In the genomic region with DNA sequence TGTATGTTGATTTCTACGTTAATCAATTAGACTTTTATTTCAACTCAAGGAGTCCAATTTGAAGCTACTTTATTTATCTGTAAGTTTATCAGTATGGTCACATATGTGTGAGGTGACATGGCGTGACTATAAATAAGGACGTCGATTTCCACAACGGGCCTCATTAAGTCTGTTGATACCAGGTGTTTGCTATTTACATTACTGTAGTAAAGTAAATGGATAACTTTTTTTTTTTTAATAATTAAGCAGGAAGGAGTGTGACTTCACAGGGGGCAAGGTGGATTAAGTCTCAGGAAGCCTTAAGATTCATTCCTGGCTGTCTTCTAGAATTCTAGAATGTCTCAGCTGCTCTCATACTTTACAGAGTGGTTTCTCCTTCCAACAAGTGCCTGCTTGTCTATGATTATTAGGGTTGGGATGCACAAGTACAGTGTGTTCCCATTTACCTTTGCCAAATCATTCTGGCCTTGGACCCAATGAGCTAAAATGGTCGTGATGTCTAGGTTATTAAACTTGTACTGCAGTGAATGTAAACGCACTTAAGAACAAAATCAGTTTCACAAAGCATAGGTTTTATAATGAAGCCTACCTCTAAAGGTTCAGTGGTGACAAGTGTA, we compare ENCODE assay signal across 9 cellular contexts. TPM values are rescaled to one million over a fixed set of nuclear protein-coding genes. Genes with fewer than 3 reads are reported as not detected.
DNase-seq lines count a peak whose midpoint lies in the region; ATAC-seq and TF ChIP-seq lines count a peak whose summit lies in the region.
"Had no signal": no experiment of that assay in that cellular context is flagged by ENCODE, and none has a peak within 500 bp of the region (broad histone marks: within the 10 kb centered on the region; RNA-seq: fewer than 3 reads in every experiment).

No MANE protein-coding gene starts in this region.

- TF ChIP-seq RAD21 in HCT116 (IDR thresholded peaks at IDR 0.05; ENCODE audit: low read depth) (no peak), SK-N-SH (IDR thresholded peaks at IDR 0.05; ENCODE audit: low read length) (no peak)

- no peaks in the 10 kb centered on the region for H4K20me1 ChIP-seq in HCT116 (ENCODE audit: insufficient read depth)
- H4K20me1 ChIP-seq in SK-N-SH (ENCODE audit: insufficient read depth): no peaks in the 10 kb centered on the region

- intact Hi-C loops in HCT116 (cut with micrococcal nuclease) (no loop called here), left ventricle myocardium superior (cut with micrococcal nuclease) (no loop called here), testis (cut with DNase I; ENCODE audit: low total_unique reads) (no loop called here)

- H3K27ac ChIP-seq in HCT116 (ENCODE audit: low read depth, low read length) (no peak overlapping the region), SK-N-SH (ENCODE audit: low read depth in 2 of 2, low read length in 1 of 2) (peak overlapping the region; percentile 79 to 84), testis (peak overlapping the region; percentile 27 to 36)

- no peak overlapping the region for H3K27ac Mint-ChIP-seq in T-helper 17 cell

- BruUV-seq in HCT116 (replicated peaks; lab: Mats Ljungman, UMichigan): no TSS peak

- no peaks in the 10 kb centered on the region for H3K27me3 Mint-ChIP-seq in T-helper 17 cell

- H3K4me3 ChIP-seq in HCT116 (replicated peaks in 1 of 2; ENCODE audit: low read depth in 1 of 2, low read length in 2 of 2): no peak overlapping the region
- H3K4me3 ChIP-seq in SK-N-SH (ENCODE audit: low read depth in 2 of 2, low read length in 1 of 2): 0 out of 4 replicates have a peak overlapping the region, but pooled peaks of 1 of the 2 experiments have one; percentile 8
- H3K4me3 ChIP-seq in testis: no peak overlapping the region

- no peak for TF ChIP-seq POLR2A in HCT116 (IDR thresholded peaks at IDR 0.05; ENCODE audit: borderline replicate concordance, extremely low read depth, insufficient read depth, insufficient read length)
- no peak for TF ChIP-seq POLR2A in testis (IDR thresholded peaks at IDR 0.05)

- H3K4me1 Mint-ChIP-seq in T-helper 17 cell: peaks cover 6% of the 10 kb centered on the region

- H3K9me2 ChIP-seq in HCT116 (ENCODE audit: insufficient read depth) (no peaks in the 10 kb centered on the region), SK-N-SH (no peaks in the 10 kb centered on the region)

- ATAC-seq in HCT116 (no peak), left ventricle myocardium superior (peak; percentile 79), T-helper 17 cell (no peak)

- 41% methylated on average over 7 of the region's 7 CpGs for WGBS in SK-N-SH (ENCODE audit: low lambda C conversion rate)
- WGBS in testis, 2 donors: 49 to 59% methylated on average over 7 of the region's 7 CpGs

- H3K79me2 ChIP-seq in HCT116 (ENCODE audit: insufficient read depth, low read length) (no peaks in the 10 kb centered on the region), SK-N-SH (ENCODE audit: insufficient read depth) (no peaks in the 10 kb centered on the region)

- no peak overlapping the region for H3K4me3 Mint-ChIP-seq in T-helper 17 cell

- no peak overlapping the region for H3K4me2 ChIP-seq in HCT116 (ENCODE audit: low read length)
- peak overlapping the region; percentile 54 for H3K4me2 ChIP-seq in SK-N-SH

- no peak overlapping the region for H3K9ac ChIP-seq in HCT116 (ENCODE audit: low read length)
- H3K9ac ChIP-seq in SK-N-SH: peak overlapping the region; percentile 29; the same call in 1 of the 2 replicates

- POLR2A ChIA-PET in HCT116 (lab: Charles Lee): no interaction called here
- POLR2A ChIA-PET in SK-N-SH (lab: Yijun Ruan, JAX): no interaction called here

- peaks cover 3% of the 10 kb centered on the region for H3K36me3 Mint-ChIP-seq in T-helper 17 cell (ENCODE audit: low read depth)

- TF ChIP-seq CTCF in HCT116 (IDR thresholded peaks at IDR 0.05 in 2 of 3, conservative IDR thresholded peaks at IDR 0.05 in 1 of 3; ENCODE audit: borderline replicate concordance in 1 of 3, insufficient read depth in 1 of 3, low read depth in 2 of 3, low read length in 2 of 3): no peak
- TF ChIP-seq CTCF in SK-N-SH (IDR thresholded peaks at IDR 0.05): no peak
- TF ChIP-seq CTCF in testis (IDR thresholded peaks at IDR 0.05): no peak

- H3F3A ChIP-seq in SK-N-SH (replicated peaks; ENCODE audit: insufficient read depth): peaks cover 40% of the 10 kb centered on the region

- no peaks in the 10 kb centered on the region for H3K9me3 ChIP-seq in HCT116 (ENCODE audit: control insufficient read depth in 1 of 2, insufficient read depth in 1 of 2, low read depth in 1 of 2, low read length in 2 of 2)
- H3K9me3 ChIP-seq in SK-N-SH: no peaks in the 10 kb centered on the region
- no peaks in the 10 kb centered on the region for H3K9me3 ChIP-seq in testis
- H3K9me3 ChIP-seq in T-helper 17 cell (ENCODE audit: control insufficient read depth, low read length, poor library complexity, severe bottlenecking): no peaks in the 10 kb centered on the region

- H3K4me1 ChIP-seq in HCT116 (ENCODE audit: control insufficient read depth in 1 of 2, insufficient read depth in 2 of 2, low read length in 2 of 2): peaks cover 0 to 12% of the 10 kb centered on the region in 2 experiments; a peak in 2 of 4 replicates
- peaks cover 0 to 30% of the 10 kb centered on the region in 2 experiments; a peak in 2 of 4 replicates for H3K4me1 ChIP-seq in SK-N-SH (ENCODE audit: control insufficient read depth in 1 of 2, insufficient read depth in 2 of 2, low read depth in 1 of 2, low read length in 1 of 2)
- peaks cover 15% of the 10 kb centered on the region for H3K4me1 ChIP-seq in testis

- no peak for DNase-seq in HCT116 (ENCODE audit: low read depth, low spot score)
- no peak for DNase-seq in SK-N-SH
- DNase-seq in left ventricle myocardium superior: no peak
- DNase-seq in testis: peak; percentile 24
- no peak for DNase-seq in EL
- DNase-seq in T-helper 17 cell: no peak
- DNase-seq in NCI-H1436 (lab: John Stamatoyannopoulos, UW): no peak
- DNase-seq: activated CD4-positive, CD25-positive, alpha-beta regulatory T cell treated with anti-CD3 and anti-CD28 coated beads, Interleukin-2, amount 50 U/mL, for 72 hours; NCI-H1092 had no signal

- H2AFZ ChIP-seq in HCT116 (ENCODE audit: low read depth, low read length, poor library complexity, severe bottlenecking) (peak overlapping the region; percentile 25), SK-N-SH (ENCODE audit: low read depth) (peak overlapping the region; percentile 19; the same call in 1 of the 2 replicates)

- CTCF ChIA-PET in HCT116 (lab: Charles Lee) (interaction anchor here (1.2 kb wide), 1 partner anchor 16 kb away, joined by 3 read pairs; no protein-coding TSS in a partner anchor), SK-N-SH (lab: Yijun Ruan, JAX) (interaction anchor here (1.8 kb wide), 1 partner anchor 19 kb away, joined by 6 read pairs; no protein-coding TSS in a partner anchor)

- H3K36me3 ChIP-seq in HCT116 (ENCODE audit: control insufficient read depth in 1 of 2, insufficient read depth in 2 of 2, low read length in 2 of 2): no peaks in the 10 kb centered on the region
- H3K36me3 ChIP-seq in SK-N-SH (replicated peaks in 1 of 2; ENCODE audit: control insufficient read depth in 1 of 2, insufficient read depth in 2 of 2, low read length in 1 of 2): no peaks in the 10 kb centered on the region
- no peaks in the 10 kb centered on the region for H3K36me3 ChIP-seq in testis (ENCODE audit: low read depth, missing control alignments)

- RAD21 ChIA-PET in HCT116 (lab: Charles Lee; ENCODE audit: low non-redundant PET in 1 of 2, low total read pairs in 2 of 2, uncharacterized antibody in 2 of 2, unreplicated experiment in 2 of 2): no interaction called here

- H3K27me3 ChIP-seq in HCT116 (ENCODE audit: insufficient read depth, low read length): no peaks in the 10 kb centered on the region
- H3K27me3 ChIP-seq in SK-N-SH (ENCODE audit: insufficient read depth): no peaks in the 10 kb centered on the region
- no peaks in the 10 kb centered on the region for H3K27me3 ChIP-seq in testis

- no peak for TF ChIP-seq EP300 in SK-N-SH (IDR thresholded peaks at IDR 0.05; ENCODE audit: borderline replicate concordance in 1 of 2, low read depth in 1 of 2, low read length in 1 of 2)

TF ChIP-seq in HCT116, 20 proteins besides CTCF, POLR2A, EP300 and RAD21 (continues in another document):
- TF ChIP-seq EGR1 (IDR thresholded peaks at IDR 0.05; ENCODE audit: low read depth): no peak
- no peak for TF ChIP-seq TCF7L2 (IDR thresholded peaks at IDR 0.05; ENCODE audit: borderline replicate concordance, extremely low read depth, insufficient read depth, insufficient read length)
- TF ChIP-seq YY1 (IDR thresholded peaks at IDR 0.05; ENCODE audit: extremely low read depth, insufficient replicate concordance, low read depth, low read length): no peak
- no peak for TF ChIP-seq EZH2phosphoT487 (IDR thresholded peaks at IDR 0.05; ENCODE audit: borderline replicate concordance)
- TF ChIP-seq JUND (IDR thresholded peaks at IDR 0.05): no peak
- TF ChIP-seq EZH2 (IDR thresholded peaks at IDR 0.05): no peak
- TF ChIP-seq, protein P1, sequence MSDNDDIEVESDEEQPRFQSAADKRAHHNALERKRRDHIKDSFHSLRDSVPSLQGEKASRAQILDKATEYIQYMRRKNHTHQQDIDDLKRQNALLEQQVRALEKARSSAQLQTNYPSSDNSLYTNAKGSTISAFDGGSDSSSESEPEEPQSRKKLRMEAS (IDR thresholded peaks at IDR 0.05): no peak

TF ChIP-seq in SK-N-SH, 30 proteins besides CTCF, POLR2A, EP300 and RAD21 (continues in another document):
- TF ChIP-seq, protein P1 (IDR thresholded peaks at IDR 0.05; ENCODE audit: low read depth): no peak
- TF ChIP-seq TCF12 (IDR thresholded peaks at IDR 0.05) (no peak), YY1 (IDR thresholded peaks at IDR 0.05; ENCODE audit: low read depth) (no peak)
- TF ChIP-seq, protein P2, sequence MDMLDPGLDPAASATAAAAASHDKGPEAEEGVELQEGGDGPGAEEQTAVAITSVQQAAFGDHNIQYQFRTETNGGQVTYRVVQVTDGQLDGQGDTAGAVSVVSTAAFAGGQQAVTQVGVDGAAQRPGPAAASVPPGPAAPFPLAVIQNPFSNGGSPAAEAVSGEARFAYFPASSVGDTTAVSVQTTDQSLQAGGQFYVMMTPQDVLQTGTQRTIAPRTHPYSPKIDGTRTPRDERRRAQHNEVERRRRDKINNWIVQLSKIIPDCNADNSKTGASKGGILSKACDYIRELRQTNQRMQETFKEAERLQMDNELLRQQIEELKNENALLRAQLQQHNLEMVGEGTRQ (IDR thresholded peaks at IDR 0.05; ENCODE audit: borderline replicate concordance, low read depth, low read length): no peak

RNA-seq across cellular contexts. Expression of a gene that starts 15.5 kb away (rescaled TPM):
- total RNA-seq in HCT116 (2021; ENCODE audit: unreplicated experiment): 0.57 TPM
- polyA plus RNA-seq in HCT116 (2012): 0.17 and 0.21 TPM in 2 replicates
- polyA plus RNA-seq in SK-N-SH (2012; rRNA removed): 2.3 and 5.2 TPM in 2 replicates
- 4.1 and 5.1 TPM in 2 replicates for polyA plus RNA-seq in SK-N-SH (2012; cell fraction: cytosol; rRNA removed)
- polyA plus RNA-seq in SK-N-SH (2012; cell fraction: nucleus; rRNA removed): 1.3 and 2.0 TPM in 2 replicates
- total RNA-seq in left ventricle myocardium superior: 1.1 TPM
- 10 to 100 TPM; 15.3 to 16.1 TPM for total RNA-seq in testis
- polyA plus RNA-seq in testis (ENCODE audit: insufficient read depth, low read depth, low replicate concordance): 9.9 TPM
- 10 to 100 TPM; 11.6 to 85.3 TPM for total RNA-seq in T-helper 17 cell
